25 cellular contexts compared by ENCODE assay signal in genomic region chr6:169159331-169159730, GRCh38.
DNase-seq lines count a peak whose midpoint lies in the region; ATAC-seq and TF ChIP-seq lines count a peak whose summit lies in the region.
"Had no signal": no experiment of that assay in that cellular context is flagged by ENCODE, and none has a peak within 500 bp of the region (broad histone marks: within the 10 kb centered on the region; RNA-seq: fewer than 3 reads in every experiment).

No MANE protein-coding gene starts in this region.

- H3K79me2 ChIP-seq in osteoblast (ENCODE audit: insufficient read depth, low read length): no peaks in the 10 kb centered on the region

- 100% methylated on average over 1 to 10 of the region's 15 CpGs for WGBS in gastroesophageal sphincter (ENCODE audit: low coverage in 1 of 2), 2 donors

- in situ Hi-C loops in GM13977 (cut with MboI; ENCODE audit: low pct_unique_long_range_greater_than_20kb, low sequenced_read_pairs, unreplicated experiment): no loop called here

- TF ChIP-seq EP300 in gastroesophageal sphincter (IDR thresholded peaks at IDR 0.05): no peak

- no peaks in the 10 kb centered on the region for H3K36me3 ChIP-seq in osteoblast (ENCODE audit: insufficient read depth, low read length)
- no peaks in the 10 kb centered on the region for H3K36me3 ChIP-seq in gastroesophageal sphincter
- H3K36me3 ChIP-seq: BE2C had no signal

- H3K4me2 ChIP-seq in osteoblast (ENCODE audit: insufficient read depth, low read length): no peak overlapping the region

- H3K27ac ChIP-seq in coronary artery: peak overlapping the region; percentile 56 to 94
- H3K27ac ChIP-seq in osteoblast (ENCODE audit: low read depth, low read length): no peak overlapping the region
- peak overlapping the region in 2 of 4 donors; percentile 54 to 66 for H3K27ac ChIP-seq in gastroesophageal sphincter
- H3K27ac ChIP-seq: HL-60, SJSA1 had no signal

- no peak overlapping the region for H2AFZ ChIP-seq in osteoblast (ENCODE audit: low read length)

- no peak for TF ChIP-seq POLR2A in gastroesophageal sphincter (IDR thresholded peaks at IDR 0.05)

- H3K9me3 ChIP-seq in osteoblast (ENCODE audit: low read depth, low read length) (no peaks in the 10 kb centered on the region), gastroesophageal sphincter (no peaks in the 10 kb centered on the region)
- H3K9me3 ChIP-seq: BE2C, SJSA1 had no signal

- H3K4me3 ChIP-seq in coronary artery (peak overlapping the region; percentile 1), osteoblast (ENCODE audit: insufficient read depth, low read length) (no peak overlapping the region), gastroesophageal sphincter (no peak overlapping the region)
- H3K4me3 ChIP-seq: GM23248, SJSA1 had no signal

- H3K4me1 ChIP-seq in osteoblast (ENCODE audit: insufficient read depth, low read length) (peaks cover 29% of the 10 kb centered on the region), gastroesophageal sphincter (peaks cover 0 to 41% (median 19%) of the 10 kb centered on the region in 3 donors)
- H3K4me1 ChIP-seq: BE2C had no signal

- H4K20me1 ChIP-seq in osteoblast (ENCODE audit: insufficient read depth, low read length): no peaks in the 10 kb centered on the region

- no peaks in the 10 kb centered on the region for H3K27me3 ChIP-seq in osteoblast (ENCODE audit: insufficient read depth, low read length)
- no peaks in the 10 kb centered on the region for H3K27me3 ChIP-seq in gastroesophageal sphincter
- H3K27me3 ChIP-seq: BE2C, SJSA1 had no signal

- no peak for ATAC-seq in gastroesophageal sphincter
- ATAC-seq: PC-3 had no signal

- TF ChIP-seq CTCF in GM13977 (IDR thresholded peaks at IDR 0.05; ENCODE audit: extremely low read depth, insufficient read depth, missing control alignments) (no peak), coronary artery (IDR thresholded peaks at IDR 0.05) (no peak), osteoblast (IDR thresholded peaks at IDR 0.05; ENCODE audit: extremely low read depth, low read depth, low read length) (no peak), gastroesophageal sphincter (IDR thresholded peaks at IDR 0.05) (no peak)

- DNase-seq in GM13977 (ENCODE audit: low spot score) (peak; percentile 8), coronary artery (ENCODE audit: low spot score) (peak; percentile 70), osteoblast (ENCODE audit: insufficient read length, low spot score, missing footprints) (peak; percentile 26), ureter (ENCODE audit: low spot score) (peak; percentile 22), NCI-H446 treated with DMSO at 0.1 percent for 48 hours (lab: John Stamatoyannopoulos, UW) (no peak), NCI-H1092 treated with DMSO at 0.1 percent for 48 hours (lab: John Stamatoyannopoulos, UW) (no peak)
- DNase-seq: 8988T, ACHN, BE2C, Calu3, DMS153, DND-41, GM23248, H7, NCI-H1048, NCI-H1417 treated with DMSO at 0.1 percent for 48 hours, NCI-H187, NCI-H2081 treated with DMSO at 0.1 percent for 48 hours, NCI-H2171 treated with DMSO at 0.1 percent for 48 hours, NCI-H524 treated with DMSO at 0.1 percent for 48 hours, NCI-H774, PC-3 had no signal

Comparison
In these comparisons a context has a peak if more than half of its experiments do, and no peak if none do; other contexts are left out.
1. DNase-seq: peak in GM13977 (single experiment), coronary artery (single experiment), osteoblast (single experiment) and ureter (single experiment); none in NCI-H446 treated with DMSO at 0.1 percent for 48 hours (single experiment) and NCI-H1092 treated with DMSO at 0.1 percent for 48 hours (single experiment).